22 cellular contexts compared by ENCODE assay signal in the genomic region with DNA sequence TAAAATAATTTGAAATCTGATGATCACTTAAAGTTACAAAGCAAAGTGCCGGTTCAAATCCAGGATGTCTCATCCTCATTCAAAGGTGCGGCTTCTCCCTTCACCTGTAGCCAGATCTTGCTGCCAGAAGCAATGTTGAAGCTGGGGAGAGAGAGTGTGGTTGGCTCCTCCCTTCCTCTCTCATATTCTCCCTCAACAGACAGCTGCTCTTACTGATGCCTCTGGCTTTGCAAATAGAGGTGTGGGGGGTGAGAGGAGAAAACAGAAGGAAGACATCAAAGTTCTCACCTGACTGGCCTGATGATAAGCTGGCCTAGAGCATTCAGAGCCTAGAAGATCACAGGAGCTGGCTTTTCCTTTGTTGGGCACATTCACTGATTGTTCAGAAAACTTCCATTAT. TPM values are rescaled to one million over a fixed set of nuclear protein-coding genes. Genes with fewer than 3 reads are reported as not detected.
"Had no signal": no experiment of that assay in that cellular context is flagged by ENCODE, and none has a peak within 500 bp of the region (broad histone marks: within the 10 kb centered on the region; RNA-seq: fewer than 3 reads in every experiment).

No MANE protein-coding gene starts in this region.

- H3K36me3 ChIP-seq: SJCRH30 had no signal

- H3K27me3 Mint-ChIP-seq: T-helper 17 cell had no signal

- ATAC-seq: Panc1, PC-3, SK-N-SH treated with all-trans-retinoic acid at 6 μM for 48 hours, T-helper 17 cell had no signal

- H3K27ac Mint-ChIP-seq: T-helper 17 cell had no signal

- H3K27ac ChIP-seq: RWPE1, SJCRH30 had no signal

- DNase-seq: Karpas-422, KBM-7, NCI-H1092 treated with DMSO at 0.1 percent for 48 hours, NCI-H1436 treated with DMSO at 0.1 percent for 48 hours, NCI-H1694, NCI-H187 treated with DMSO at 0.1 percent for 48 hours, NCI-H2029 treated with DMSO at 0.1 percent for 48 hours, NCI-H2171, NCI-H226, NCI-H446, NCI-H524, NCI-H526 treated with DMSO at 0.1 percent for 48 hours, NCI-H748 treated with DMSO at 0.1 percent for 48 hours, PC-3, SHP77, SJCRH30, T-helper 1 cell, T-helper 17 cell had no signal

- H3K4me1 ChIP-seq: SJCRH30 had no signal

- H3K9me3 ChIP-seq: SJCRH30 had no signal

- H3K4me3 Mint-ChIP-seq: T-helper 17 cell had no signal

- H3K27me3 ChIP-seq: SJCRH30 had no signal

- H3K4me1 Mint-ChIP-seq: T-helper 17 cell had no signal

- H3K4me3 ChIP-seq: SJCRH30 had no signal

RNA-seq across cellular contexts. Expression of gene BTC, which starts 28.3 kb away (rescaled TPM):
- total RNA-seq: OCI-LY7, T-helper 17 cell had no signal
